ENCODE assay signal across 8 cellular contexts in the genomic region with DNA sequence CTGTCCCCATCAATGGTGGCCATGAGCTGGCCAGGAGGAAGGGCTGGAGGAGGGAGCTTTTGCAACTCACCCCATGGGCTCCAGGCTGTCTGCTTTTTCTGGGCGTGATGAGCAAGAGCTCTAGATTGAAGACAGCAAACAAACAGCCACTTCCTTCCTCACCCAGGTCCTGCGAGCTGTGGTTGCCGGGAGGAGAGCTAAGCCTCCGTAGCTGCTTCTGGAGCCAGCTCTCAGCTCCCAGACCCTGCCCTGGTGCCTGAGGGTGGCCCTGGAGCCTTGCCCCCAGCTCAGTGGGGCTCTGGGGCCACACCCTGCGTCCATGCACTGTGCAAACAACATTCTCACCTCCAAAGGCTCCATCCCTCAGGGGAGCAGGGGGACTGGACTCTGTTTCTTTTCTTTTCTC. TPM values are rescaled to one million over a fixed set of nuclear protein-coding genes. Genes with fewer than 3 reads are reported as not detected.
DNase-seq lines count a peak whose midpoint lies in the region; ATAC-seq lines count a peak whose summit lies in the region.

No MANE protein-coding gene starts in this region.

- no peak for ATAC-seq in GM19324 (IDR thresholded peaks at IDR 0.05; ENCODE audit: low FRiP score, unreplicated experiment)
- no peak for ATAC-seq in HG03469 (IDR thresholded peaks at IDR 0.05; ENCODE audit: unreplicated experiment)
- no peak for ATAC-seq in HG03159 (IDR thresholded peaks at IDR 0.05; ENCODE audit: unreplicated experiment)

- 59 to 77% methylated on average over 4 to 5 of the region's 5 CpGs for WGBS in mesodermal cell (ENCODE audit: insufficient coverage in 2 of 2), 2 experiments

- H3K27me3 Mint-ChIP-seq in activated naive CD8-positive, alpha-beta T cell treated with anti-CD3 and anti-CD28 coated beads for 36 hours = no peaks in the 10 kb centered on the region

- H3K9me3 Mint-ChIP-seq in activated naive CD8-positive, alpha-beta T cell treated with anti-CD3 and anti-CD28 coated beads for 36 hours = no peaks in the 10 kb centered on the region

- peak overlapping the region; percentile 25 for H3K4me3 Mint-ChIP-seq in activated naive CD8-positive, alpha-beta T cell treated with anti-CD3 and anti-CD28 coated beads for 36 hours

- H3K4me3 ChIP-seq in mesodermal cell (ENCODE audit: extremely low read depth, insufficient read depth, low read length, poor library complexity, severe bottlenecking) = no peak overlapping the region

- no peaks in the 10 kb centered on the region for H3K36me3 Mint-ChIP-seq in activated naive CD8-positive, alpha-beta T cell treated with anti-CD3 and anti-CD28 coated beads for 36 hours

- no peaks in the 10 kb centered on the region for H3K9me3 ChIP-seq in mesodermal cell (ENCODE audit: control insufficient read depth, low read length)

- no peaks in the 10 kb centered on the region for H3K36me3 ChIP-seq in mesodermal cell (ENCODE audit: control insufficient read depth, insufficient read depth, low read length)

- peaks cover 20% of the 10 kb centered on the region for H3K4me1 ChIP-seq in mesodermal cell (ENCODE audit: control insufficient read depth, insufficient read depth, low read length, poor library complexity, severe bottlenecking)

- H3K4me1 Mint-ChIP-seq in activated naive CD8-positive, alpha-beta T cell treated with anti-CD3 and anti-CD28 coated beads for 36 hours = peaks cover 46% of the 10 kb centered on the region

- H3K27ac Mint-ChIP-seq in activated naive CD8-positive, alpha-beta T cell treated with anti-CD3 and anti-CD28 coated beads for 36 hours = peak overlapping the region; percentile 72

- DNase-seq in Daoy (ENCODE audit: low read depth) (peak; percentile 69), RPMI8226 (peak; percentile 78), posterior vena cava (ENCODE audit: low spot score) (no peak)
- DNase-seq in activated naive CD8-positive, alpha-beta T cell treated with anti-CD3 and anti-CD28 coated beads for 36 hours = peak; percentile 32

- H3K27ac ChIP-seq in mesodermal cell (ENCODE audit: low read depth, low read length, severe bottlenecking) = peak overlapping the region; percentile 49

- intact Hi-C loops in posterior vena cava (cut with DNase I) = no loop called here

RNA-seq across cellular contexts. Expression of gene MYO1F, which starts 6.2 kb away (rescaled TPM):
- total RNA-seq in Daoy (2014; rRNA removed; shearing (Covaris generic)) = 0.24 TPM in 1 of 2 replicates, not detected in the other
- total RNA-seq in activated naive CD8-positive, alpha-beta T cell treated with anti-CD3 and anti-CD28 coated beads for 36 hours = 1 to 10 TPM; 4.5 to 4.8 TPM
- polyA plus RNA-seq in mesodermal cell (2013, experiment 1 of 2) = 9.6 TPM
- 7.1 TPM for polyA plus RNA-seq in mesodermal cell (2013, experiment 2 of 2)
- total RNA-seq in posterior vena cava = 10 to 100 TPM; 19.1 to 37.3 TPM

RNA-seq across cellular contexts. Expression of gene ADAMTS10, which starts 39.5 kb away (rescaled TPM):
- 3.1 and 6.6 TPM in 2 replicates for total RNA-seq in Daoy (2014; rRNA removed; shearing (Covaris generic))
- total RNA-seq in activated naive CD8-positive, alpha-beta T cell treated with anti-CD3 and anti-CD28 coated beads for 36 hours = 1 to 10 TPM; 3.7 to 4.1 TPM
- 40.4 TPM for polyA plus RNA-seq in mesodermal cell (2013, experiment 1 of 2)
- 32.6 TPM for polyA plus RNA-seq in mesodermal cell (2013, experiment 2 of 2)
- total RNA-seq in posterior vena cava = 10 to 100 TPM; 27.2 to 43.3 TPM

RNA-seq across cellular contexts. Expression of gene ZNF414, which starts 57.0 kb away (rescaled TPM):
- total RNA-seq in Daoy (2014; rRNA removed; shearing (Covaris generic)) = 5.7 and 6.8 TPM in 2 replicates
- total RNA-seq in activated naive CD8-positive, alpha-beta T cell treated with anti-CD3 and anti-CD28 coated beads for 36 hours = 10 to 100 TPM; 21.2 to 23.4 TPM
- 18.8 TPM for polyA plus RNA-seq in mesodermal cell (2013, experiment 1 of 2)
- polyA plus RNA-seq in mesodermal cell (2013, experiment 2 of 2) = 16.3 TPM
- 10 to 100 TPM; 15.9 to 16.0 TPM for total RNA-seq in posterior vena cava

RNA-seq across cellular contexts. Expression of gene NFILZ, which starts 59.4 kb away (rescaled TPM):
- not detected in 2 replicates for total RNA-seq in Daoy (2014; rRNA removed; shearing (Covaris generic))
- not detected for total RNA-seq in activated naive CD8-positive, alpha-beta T cell treated with anti-CD3 and anti-CD28 coated beads for 36 hours
- polyA plus RNA-seq in mesodermal cell (2013, experiment 1 of 2) = not detected
- not detected for polyA plus RNA-seq in mesodermal cell (2013, experiment 2 of 2)
- total RNA-seq in posterior vena cava = not detected
